ENCODE assay signal across 32 cellular contexts in genomic region chr5:149936700-149937091, GRCh38. TPM values are rescaled to one million over a fixed set of nuclear protein-coding genes. Genes with fewer than 3 reads are reported as not detected.
DNase-seq lines count a peak whose midpoint lies in the region; ATAC-seq and TF ChIP-seq lines count a peak whose summit lies in the region.
"Had no signal": no experiment of that assay in that cellular context is flagged by ENCODE, and none has a peak within 500 bp of the region (broad histone marks: within the 10 kb centered on the region; RNA-seq: fewer than 3 reads in every experiment).

No MANE protein-coding gene starts in this region.

- TF ChIP-seq CTCF in VCaP (conservative IDR thresholded peaks at IDR 0.05) (no peak), fibroblast of mammary gland (conservative IDR thresholded peaks at IDR 0.05; ENCODE audit: control insufficient read depth, insufficient read depth, low read depth, low read length) (no peak), thoracic aorta (IDR thresholded peaks at IDR 0.05) (no peak)

- ATAC-seq in thoracic aorta (ENCODE audit: insufficient number of reproducible peaks, low FRiP score, low read depth) (no peak), GM19328 (IDR thresholded peaks at IDR 0.05; ENCODE audit: unreplicated experiment) (no peak)
- ATAC-seq: activated naive CD8-positive, alpha-beta T cell treated with anti-CD3 and anti-CD28 coated beads, Interleukin-2, amount 50 U/mL, for 24 hours; CD8-positive, alpha-beta T cell; HepG2; left lobe of liver; sciatic nerve; stimulated activated memory B cell treated with anti-CD40 and anti-IgM and Interleukin-4, amounts not matched to agents 10 μg/mL and 1 μg/mL and 100 μg/mL, for 72 hours had no signal

- H3K9me2 ChIP-seq in GM23248 (ENCODE audit: insufficient read depth): no peaks in the 10 kb centered on the region

- H3K79me2 ChIP-seq in GM23248 (ENCODE audit: insufficient read depth): no peaks in the 10 kb centered on the region

- H3K4me3 ChIP-seq in GM23248 (no peak overlapping the region), fibroblast of mammary gland (ENCODE audit: control insufficient read depth, low read depth, low read length) (no peak overlapping the region), thoracic aorta (no peak overlapping the region), MG63 (no peak overlapping the region)

- no peak overlapping the region for H3K4me2 ChIP-seq in GM23248 (ENCODE audit: unreplicated experiment)

- no peaks in the 10 kb centered on the region for H3K9me3 ChIP-seq in GM23248 (ENCODE audit: low read depth)
- H3K9me3 ChIP-seq in thoracic aorta: no peaks in the 10 kb centered on the region
- no peaks in the 10 kb centered on the region for H3K9me3 ChIP-seq in MG63

- 71 to 80% methylated on average over 3 of the region's 3 CpGs for WGBS in GM23248 (ENCODE audit: low coverage in 1 of 2, low lambda C conversion rate in 2 of 2, missing lambda C conversion rate in 2 of 2), 2 experiments

- H3K9ac ChIP-seq in GM23248: no peak overlapping the region

- peak; percentile 55 for DNase-seq in GM23248
- DNase-seq in fibroblast of mammary gland (ENCODE audit: low read depth): peak; percentile 56
- no peak for DNase-seq in thoracic aorta (ENCODE audit: low spot score)
- no peak for DNase-seq in LoVo (ENCODE audit: low spot score)
- no peak for DNase-seq in MG63
- DNase-seq: activated CD4-positive, alpha-beta T cell treated with anti-CD3 and anti-CD28 coated beads for 4 hours; activated gamma-delta T cell treated with Interleukin-2 at 50 U/mL for 16 hours; activated naive CD8-positive, alpha-beta T cell treated with anti-CD3 and anti-CD28 coated beads, Interleukin-2, amount 50 U/mL, for 24 hours; activated T-cell treated with anti-CD3 and anti-CD28 coated beads, Interleukin-2, amount 50 U/mL, for 1 hour; AML-193; CD8-positive, alpha-beta T cell; cerebellar nuclear complex; DMS 273 treated with DMSO at 0.1 percent for 48 hours; mesendoderm; NCI-H1092; NCI-H187; NCI-H2171 treated with DMSO at 0.1 percent for 48 hours; NCI-H526; posterior cingulate gyrus; RPMI8226; stimulated activated CD4-positive, alpha-beta T cell treated with anti-CD3 and anti-CD28 coated beads, Interleukin-4, amount 100 ng/mL, for 4 hours; substantia nigra had no signal

- no peak overlapping the region for H3K27ac ChIP-seq in GM23248
- H3K27ac ChIP-seq in VCaP: peak overlapping the region; percentile 68
- H3K27ac ChIP-seq in thoracic aorta: peak overlapping the region; percentile 5 to 51

- H3K4me1 ChIP-seq in GM23248 (ENCODE audit: insufficient read depth) (peaks cover 36% of the 10 kb centered on the region), thoracic aorta (ENCODE audit: control insufficient read depth in 1 of 2, low read depth in 2 of 2) (peaks cover 27 to 55% of the 10 kb centered on the region in 2 donors)

- no peak overlapping the region for H2AFZ ChIP-seq in GM23248

- H3K27me3 ChIP-seq in GM23248 (replicated peaks; ENCODE audit: insufficient read depth) (no peaks in the 10 kb centered on the region), thoracic aorta (replicated peaks; ENCODE audit: insufficient read depth) (no peaks in the 10 kb centered on the region), MG63 (no peaks in the 10 kb centered on the region)

- H3F3A ChIP-seq in GM23248 (ENCODE audit: insufficient read depth): peaks cover 31% of the 10 kb centered on the region

- H3K36me3 ChIP-seq in GM23248 (ENCODE audit: low read depth): no peaks in the 10 kb centered on the region
- no peaks in the 10 kb centered on the region for H3K36me3 ChIP-seq in thoracic aorta
- H3K36me3 ChIP-seq in MG63: no peaks in the 10 kb centered on the region

- no peaks in the 10 kb centered on the region for H4K20me1 ChIP-seq in GM23248 (ENCODE audit: insufficient read depth)

- in situ Hi-C loops in GM23248 (cut with MboI): no loop called here

RNA-seq across cellular contexts. Expression of gene PDE6A, which starts 7.9 kb away (rescaled TPM):
- total RNA-seq in GM23248 (2014; rRNA removed; shearing (Covaris generic)): not detected in 2 replicates
- polyA plus RNA-seq in GM23248 (2016; fragmentation: Nextera tagmentation; extraction: Ambion mirVana): not detected in 2 replicates
- total RNA-seq in thoracic aorta: not detected
- not detected in 2 replicates for total RNA-seq in MG63 (2014; rRNA removed; shearing (Covaris generic); ENCODE audit: low replicate concordance)
- total RNA-seq: activated CD8-positive, alpha-beta memory T cell treated with anti-CD3 and anti-CD28 coated beads for 36 hours; CD8-positive, alpha-beta T cell; frontal cortex; H1; HepG2; left lobe of liver; sciatic nerve; T-helper 2 cell treated with Interferon-gamma antibody and Interleukin-4, amounts not matched to agents 100 ng/mL and 5 ng/mL, for 36 hours had no signal
- polyA plus RNA-seq: H1 had no signal

RNA-seq across cellular contexts. Expression of gene SLC26A2, which starts 23.9 kb away (rescaled TPM):
- 11.1 and 11.4 TPM in 2 replicates for total RNA-seq in GM23248 (2014; rRNA removed; shearing (Covaris generic))
- 5.2 and 6.2 TPM in 2 replicates for polyA plus RNA-seq in GM23248 (2016; fragmentation: Nextera tagmentation; extraction: Ambion mirVana)
- total RNA-seq in thoracic aorta: 10 to 100 TPM; 16.9 to 32.0 TPM
- 8.7 and 13.2 TPM in 2 replicates for total RNA-seq in MG63 (2014; rRNA removed; shearing (Covaris generic); ENCODE audit: low replicate concordance)

Comparison
In these comparisons a context has a peak if more than half of its experiments do, and no peak if none do; other contexts are left out.
1. DNase-seq: peak in GM23248 (single experiment) and fibroblast of mammary gland (single experiment); none in thoracic aorta (single experiment), LoVo (single experiment) and MG63 (single experiment).